ENCODE assay signal across 9 cellular contexts in genomic region chr10:11016959-11017574, GRCh38. TPM values are rescaled to one million over a fixed set of nuclear protein-coding genes. Genes with fewer than 3 reads are reported as not detected.
A peak's percentile ranks its signal among the peaks of the same experiment; 100 is the strongest.
DNase-seq lines count a peak whose midpoint lies in the region; ATAC-seq and TF ChIP-seq lines count a peak whose summit lies in the region.
"Had no signal": no experiment of that assay in that cellular context is flagged by ENCODE, and none has a peak within 500 bp of the region (broad histone marks: within the 10 kb centered on the region; RNA-seq: fewer than 3 reads in every experiment).

No MANE protein-coding gene starts in this region.

- no peak overlapping the region for H2BK120ac ChIP-seq in IMR-90 (ENCODE audit: low read depth, low read length)

- peaks cover 2% of the 10 kb centered on the region for H3K27me3 Mint-ChIP-seq in endodermal cell (ENCODE audit: insufficient read depth)
- peaks cover 13% of the 10 kb centered on the region for H3K27me3 Mint-ChIP-seq in neural progenitor cell (ENCODE audit: insufficient read depth, low read depth)

- H3K27ac Mint-ChIP-seq in endodermal cell, result peak overlapping the region; percentile 83
- H3K27ac Mint-ChIP-seq in neural progenitor cell, result no peak overlapping the region

- peak overlapping the region; percentile 28; the same call in 1 of the 2 replicates for H3K18ac ChIP-seq in IMR-90 (ENCODE audit: low read depth, low read length)

- no peak overlapping the region for H4K5ac ChIP-seq in IMR-90 (ENCODE audit: low read depth, low read length)

- peaks cover 23% of the 10 kb centered on the region for H3K79me2 ChIP-seq in neural progenitor cell (ENCODE audit: low read depth)

- H3K9ac ChIP-seq in IMR-90 (ENCODE audit: low read depth, low read length) (no peak overlapping the region), endodermal cell (ENCODE audit: extremely low read depth, low read length, poor library complexity, severe bottlenecking) (peak overlapping the region; percentile 50), neural progenitor cell (no peak overlapping the region)

- H3K36me3 ChIP-seq in IMR-90 (ENCODE audit: control insufficient read depth, insufficient read depth, low read length) (no peaks in the 10 kb centered on the region), endodermal cell (ENCODE audit: control insufficient read depth, insufficient read depth, low read length) (no peaks in the 10 kb centered on the region), neural progenitor cell (no peaks in the 10 kb centered on the region)

- no peak overlapping the region for H3K4ac ChIP-seq in IMR-90 (ENCODE audit: low read depth, low read length)

- peak overlapping the region; percentile 72; the same call in 1 of the 2 replicates for H3K23ac ChIP-seq in IMR-90 (ENCODE audit: low read depth, low read length)

- no peaks in the 10 kb centered on the region for H4K20me1 ChIP-seq in IMR-90 (ENCODE audit: insufficient read depth, low read length)
- H4K20me1 ChIP-seq in neural progenitor cell (ENCODE audit: low read depth), result peaks cover 16% of the 10 kb centered on the region

- TF ChIP-seq POLR2A in IMR-90 (IDR thresholded peaks at IDR 0.05; ENCODE audit: low read depth, low read length), result no peak

- H3K79me1 ChIP-seq in IMR-90 (ENCODE audit: low read depth in 1 of 2, low read length in 2 of 2), result no peaks in the 10 kb centered on the region

- peaks cover 2% of the 10 kb centered on the region; the same call in 1 of the 2 replicates for H3K9me3 ChIP-seq in IMR-90 (ENCODE audit: control insufficient read depth, insufficient read depth, low read length)
- no peaks in the 10 kb centered on the region for H3K9me3 ChIP-seq in endodermal cell (ENCODE audit: control insufficient read depth, low read length)
- H3K9me3 ChIP-seq in neural progenitor cell (ENCODE audit: low read depth), result no peaks in the 10 kb centered on the region

- BruUV-seq in IMR-90 (replicated peaks; lab: Mats Ljungman, UMichigan), result no TSS peak

- peak overlapping the region; percentile 69 for H2AFZ ChIP-seq in IMR-90 (replicated peaks; ENCODE audit: low read length, poor library complexity)
- peak overlapping the region; percentile 94 for H2AFZ ChIP-seq in neural progenitor cell (replicated peaks)

- H3K36me3 Mint-ChIP-seq in endodermal cell (ENCODE audit: low read depth), result no peaks in the 10 kb centered on the region
- no peaks in the 10 kb centered on the region for H3K36me3 Mint-ChIP-seq in neural progenitor cell

- H3K14ac ChIP-seq in IMR-90 (replicated peaks; ENCODE audit: low read depth, low read length), result no peak overlapping the region

- POLR2A ChIA-PET in IMR-90 (lab: Charles Lee; ENCODE audit: unreplicated experiment), result no interaction called here

- no peak overlapping the region for H2BK15ac ChIP-seq in IMR-90 (ENCODE audit: low read depth, low read length)

- intact Hi-C loops in IMR-90 (cut with micrococcal nuclease), result no loop called here

- 0 out of 2 replicates have a peak overlapping the region, but pooled peaks have one; percentile 42 for H2BK20ac ChIP-seq in IMR-90 (ENCODE audit: low read depth, low read length)

- no peak overlapping the region for H2AK9ac ChIP-seq in IMR-90 (replicated peaks; ENCODE audit: low read depth, low read length, poor library complexity)

- peak; percentile 66 for ATAC-seq in IMR-90 (ENCODE audit: low read depth)
- no peak for ATAC-seq in HG03196 (IDR thresholded peaks at IDR 0.05; ENCODE audit: unreplicated experiment)
- ATAC-seq in GM19324 (IDR thresholded peaks at IDR 0.05; ENCODE audit: low FRiP score, unreplicated experiment), result no peak

- H3F3A ChIP-seq in neural progenitor cell (ENCODE audit: low read depth), result peaks cover 35% of the 10 kb centered on the region

- H3K4me1 Mint-ChIP-seq in endodermal cell (peaks cover 64% of the 10 kb centered on the region), neural progenitor cell (peaks cover 65% of the 10 kb centered on the region)

- no peaks in the 10 kb centered on the region for H3K9me1 ChIP-seq in IMR-90 (ENCODE audit: insufficient read depth, low read length)

- dilution Hi-C loops in IMR-90 (cut with HindIII; ENCODE audit: low sequenced_read_pairs, unreplicated experiment), result no loop called here

- no peak for TF ChIP-seq CTCF in IMR-90 (conservative IDR thresholded peaks at IDR 0.05; ENCODE audit: low read depth, low read length)
- TF ChIP-seq CTCF in endodermal cell (conservative IDR thresholded peaks at IDR 0.05), result no peak
- no peak for TF ChIP-seq CTCF in neural progenitor cell (IDR thresholded peaks at IDR 0.05)

- H4K91ac ChIP-seq in IMR-90 (ENCODE audit: insufficient read depth, low read depth, low read length), result no peak overlapping the region

- H3K4me3 ChIP-seq in IMR-90 (ENCODE audit: insufficient read depth, low read depth, low read length) (peak overlapping the region; percentile 87), endodermal cell (ENCODE audit: low read length) (peak overlapping the region; percentile 80), neural progenitor cell (peak overlapping the region; percentile 81)

- CTCF ChIA-PET in IMR-90 (lab: Yijun Ruan, JAX), result interaction anchor here (1.1 kb wide), 1 partner anchor 1674 kb away, joined by 3 read pairs; no protein-coding TSS in a partner anchor

- H3K9me3 Mint-ChIP-seq in endodermal cell, result no peaks in the 10 kb centered on the region
- no peaks in the 10 kb centered on the region for H3K9me3 Mint-ChIP-seq in neural progenitor cell

- H3K27ac ChIP-seq in IMR-90 (ENCODE audit: insufficient read depth, low read length) (no peak overlapping the region), endodermal cell (ENCODE audit: low read depth, low read length) (peak overlapping the region; percentile 27), neural progenitor cell (no peak overlapping the region)
- H3K27ac ChIP-seq: 22Rv1 had no signal

- no peak overlapping the region for H2AK5ac ChIP-seq in IMR-90 (ENCODE audit: low read depth, low read length)

- WGBS in IMR-90 (ENCODE audit: extremely low coverage in 2 of 2, insufficient read length in 1 of 2), 2 experiments, result no CpG with 5 or more reads among the region's 19 CpGs
- WGBS in endodermal cell (ENCODE audit: insufficient coverage in 1 of 2, insufficient read length in 1 of 2), 2 experiments, result 12 to 27% methylated on average over 12 to 19 of the region's 19 CpGs

- no peak overlapping the region for H4K8ac ChIP-seq in IMR-90 (ENCODE audit: low read depth in 2 of 2, low read length in 2 of 2)

- no peak overlapping the region for H2BK5ac ChIP-seq in IMR-90 (ENCODE audit: low read depth, low read length, poor library complexity, severe bottlenecking)

- peaks cover 2% of the 10 kb centered on the region; the same call in 1 of the 2 replicates for H3K4me1 ChIP-seq in IMR-90 (ENCODE audit: control insufficient read depth, insufficient read depth, low read length)
- peaks cover 30% of the 10 kb centered on the region for H3K4me1 ChIP-seq in endodermal cell (ENCODE audit: control insufficient read depth, insufficient read depth, low read length)
- peaks cover 75% of the 10 kb centered on the region for H3K4me1 ChIP-seq in neural progenitor cell

- TF ChIP-seq RAD21 in IMR-90 (IDR thresholded peaks at IDR 0.05; ENCODE audit: low read length), result no peak

- DNase-seq in DMS79 treated with DMSO at 0.1 percent for 48 hours (lab: John Stamatoyannopoulos, UW) (peak; percentile 17), DMS79 (lab: John Stamatoyannopoulos, UW) (no peak), IMR-90 (no peak), endodermal cell (no peak), neural progenitor cell (ENCODE audit: low spot score) (no peak), GM19238 (ENCODE audit: insufficient read length, low spot score) (no peak)

- H3K4me2 ChIP-seq in IMR-90 (ENCODE audit: low read depth, low read length), result peak overlapping the region; percentile 62
- peak overlapping the region; percentile 90 for H3K4me2 ChIP-seq in neural progenitor cell

- peak overlapping the region; percentile 85 for H3K4me3 Mint-ChIP-seq in endodermal cell
- peak overlapping the region; percentile 85 for H3K4me3 Mint-ChIP-seq in neural progenitor cell

- in situ Hi-C loops in IMR-90 (cut with MboI; ENCODE audit: low sequenced_read_pairs), result no loop called here

- H3K27me3 ChIP-seq in IMR-90 (ENCODE audit: control insufficient read depth, insufficient read depth, low read length) (peaks cover 49% of the 10 kb centered on the region), endodermal cell (ENCODE audit: control insufficient read depth, insufficient read depth, low read length, poor library complexity, severe bottlenecking) (no peaks in the 10 kb centered on the region), neural progenitor cell (peaks cover 27% of the 10 kb centered on the region)

- no peak overlapping the region for H3K56ac ChIP-seq in IMR-90 (ENCODE audit: extremely low read depth, insufficient read depth, low read length)

TF ChIP-seq in IMR-90, 13 proteins besides CTCF, POLR2A, EP300 and RAD21 (continues in another document):
- TF ChIP-seq MAZ (IDR thresholded peaks at IDR 0.05; ENCODE audit: borderline replicate concordance, low read depth, low read length), result no peak
- TF ChIP-seq ELK1 (IDR thresholded peaks at IDR 0.05; ENCODE audit: borderline replicate concordance, low read depth, low read length), result no peak
- no peak for TF ChIP-seq NFE2L2 (IDR thresholded peaks at IDR 0.05; ENCODE audit: low read depth, low read length)
- no peak for TF ChIP-seq MXI1 (IDR thresholded peaks at IDR 0.05; ENCODE audit: borderline replicate concordance, low read depth, low read length)
- no peak for TF ChIP-seq FOS (IDR thresholded peaks at IDR 0.05; ENCODE audit: low read depth, low read length)

RNA-seq across cellular contexts. Expression of gene CELF2, which starts 0.6 kb away (rescaled TPM):
- total RNA-seq in IMR-90 (2012; rRNA removed) (5.6 and 6.6 TPM in 2 replicates), endodermal cell (10 to 100 TPM; 79.9 to 96.1 TPM), neural progenitor cell (ENCODE audit: low replicate concordance) (31.6 and 33.8 TPM in 2 replicates)
- 3.5 and 3.6 TPM in 2 replicates for polyA plus RNA-seq in IMR-90 (2012; rRNA removed)
- polyA plus RNA-seq in IMR-90 (2012; cell fraction: cytosol; rRNA removed), result 3.6 and 5.0 TPM in 2 replicates
- polyA plus RNA-seq in IMR-90 (2012; cell fraction: nucleus; rRNA removed; ENCODE audit: low replicate concordance), result 2.0 and 2.9 TPM in 2 replicates
- polyA plus RNA-seq in endodermal cell (2013, experiment 1 of 2), result 23.5 TPM
- polyA plus RNA-seq in endodermal cell (2013, experiment 2 of 2), result 24.6 TPM
